Comparison of ENCODE assay signal across 18 cellular contexts in genomic region chr22:31246687-31247086, GRCh38.
"Had no signal": no experiment of that assay in that cellular context is flagged by ENCODE, and none has a peak within 500 bp of the region (broad histone marks: within the 10 kb centered on the region; RNA-seq: fewer than 3 reads in every experiment).

No MANE protein-coding gene starts in this region.

- H3K27me3 Mint-ChIP-seq: activated CD4-positive, alpha-beta memory T cell treated with anti-CD3 and anti-CD28 coated beads for 36 hours; activated CD8-positive, alpha-beta memory T cell treated with anti-CD3 and anti-CD28 coated beads, Interleukin-2, amount 10 ng/mL, durations not matched to agents 7 days and 5 days; dendritic cell treated with granulocyte-macrophage colony-stimulating factor and Interleukin-4, amounts not matched to agents 40 ng/mL and 50 ng/mL, for 4 days; progenitor cell of endocrine pancreas; stimulated activated naive CD8-positive, alpha-beta T cell treated with anti-CD3 and anti-CD28 coated beads, Interleukin-15, Interleukin-2, amounts not matched to agents 100 ng/mL and 50 ng/mL, for 24 hours; type B pancreatic cell had no signal

- H3K36me3 ChIP-seq: breast epithelium, right atrium auricular region, suprapubic skin had no signal

- H3K9me3 Mint-ChIP-seq: activated CD4-positive, alpha-beta memory T cell treated with anti-CD3 and anti-CD28 coated beads for 36 hours; activated T-cell treated with anti-CD3 and anti-CD28 coated beads, Interleukin-2, amount 50 U/mL, for 4 hours; dendritic cell treated with granulocyte-macrophage colony-stimulating factor and Interleukin-4, amounts not matched to agents 40 ng/mL and 50 ng/mL, for 4 days; immature natural killer cell; stimulated activated naive CD8-positive, alpha-beta T cell treated with anti-CD3 and anti-CD28 coated beads, Interleukin-15, Interleukin-2, amounts not matched to agents 100 ng/mL and 50 ng/mL, for 24 hours; type B pancreatic cell had no signal

- H3K27ac ChIP-seq: right atrium auricular region, suprapubic skin had no signal

- H3K4me3 ChIP-seq: breast epithelium, right atrium auricular region, skin epidermis, suprapubic skin had no signal

- H3K27ac Mint-ChIP-seq: activated CD4-positive, alpha-beta memory T cell treated with anti-CD3 and anti-CD28 coated beads for 36 hours; activated CD8-positive, alpha-beta memory T cell treated with anti-CD3 and anti-CD28 coated beads, Interleukin-2, amount 10 ng/mL, durations not matched to agents 7 days and 5 days; dendritic cell treated with granulocyte-macrophage colony-stimulating factor and Interleukin-4, amounts not matched to agents 40 ng/mL and 50 ng/mL, for 4 days; progenitor cell of endocrine pancreas; stimulated activated naive CD8-positive, alpha-beta T cell treated with anti-CD3 and anti-CD28 coated beads, Interleukin-15, Interleukin-2, amounts not matched to agents 100 ng/mL and 50 ng/mL, for 24 hours; type B pancreatic cell had no signal

- H3K36me3 Mint-ChIP-seq: activated CD8-positive, alpha-beta memory T cell treated with anti-CD3 and anti-CD28 coated beads, Interleukin-2, amount 10 ng/mL, durations not matched to agents 7 days and 5 days; type B pancreatic cell had no signal

- H3K4me3 Mint-ChIP-seq: activated CD4-positive, alpha-beta memory T cell treated with anti-CD3 and anti-CD28 coated beads for 36 hours; activated CD8-positive, alpha-beta memory T cell treated with anti-CD3 and anti-CD28 coated beads, Interleukin-2, amount 10 ng/mL, durations not matched to agents 7 days and 5 days; activated T-cell treated with anti-CD3 and anti-CD28 coated beads, Interleukin-2, amount 50 U/mL, for 4 hours; dendritic cell treated with granulocyte-macrophage colony-stimulating factor and Interleukin-4, amounts not matched to agents 40 ng/mL and 50 ng/mL, for 4 days; immature natural killer cell; stimulated activated naive CD8-positive, alpha-beta T cell treated with anti-CD3 and anti-CD28 coated beads, Interleukin-15, Interleukin-2, amounts not matched to agents 100 ng/mL and 50 ng/mL, for 24 hours; type B pancreatic cell had no signal

- H3K27me3 ChIP-seq: breast epithelium, right atrium auricular region, suprapubic skin had no signal

- H3K9me3 ChIP-seq: breast epithelium, right atrium auricular region, suprapubic skin had no signal

- DNase-seq: activated CD4-positive, alpha-beta memory T cell treated with anti-CD3 and anti-CD28 coated beads for 36 hours; activated CD8-positive, alpha-beta memory T cell treated with anti-CD3 and anti-CD28 coated beads, Interleukin-2, amount 10 ng/mL, durations not matched to agents 7 days and 5 days; activated T-cell treated with anti-CD3 and anti-CD28 coated beads, Interleukin-2, amount 50 U/mL, for 4 hours; anterior cingulate cortex; effector memory CD4-positive, alpha-beta T cell; foreskin melanocyte; head of caudate nucleus; immature natural killer cell; midbrain; SIG-M5 had no signal

- ATAC-seq: activated CD8-positive, alpha-beta memory T cell treated with anti-CD3 and anti-CD28 coated beads, Interleukin-2, amount 10 ng/mL, durations not matched to agents 7 days and 5 days; activated T-cell treated with anti-CD3 and anti-CD28 coated beads, Interleukin-2, amount 50 U/mL, for 4 hours had no signal
